ENCODE assay signal across 1 cellular context in genomic region chr6:148969271-148969666, GRCh38.
TF ChIP-seq lines count a peak whose summit lies in the region.

No MANE protein-coding gene starts in this region.

TF ChIP-seq in H1, 55 proteins besides CTCF, POLR2A, EP300 and RAD21:
- TF ChIP-seq SP2 (IDR thresholded peaks at IDR 0.05; ENCODE audit: low read length) (no peak), CBX8 (IDR thresholded peaks at IDR 0.05; ENCODE audit: borderline replicate concordance, low read depth, low read length) (no peak), KDM1A (IDR thresholded peaks at IDR 0.05; ENCODE audit: borderline replicate concordance, low read length) (peak; percentile 41; the same call in 1 of the 2 replicates), YY1 (IDR thresholded peaks at IDR 0.05; ENCODE audit: low read depth, low read length) (no peak), HDAC2 (IDR thresholded peaks at IDR 0.05; ENCODE audit: borderline replicate concordance in 1 of 2, low read depth in 2 of 2, low read length in 2 of 2) (0 out of 4 replicates have a peak, but pooled peaks of 1 of the 2 experiments have one; percentile 24)
